8 cellular contexts compared by ENCODE assay signal in genomic region chr9:2087500-2088313, GRCh38.
DNase-seq lines count a peak whose midpoint lies in the region; ATAC-seq and TF ChIP-seq lines count a peak whose summit lies in the region.

No MANE protein-coding gene starts in this region.

- no peaks in the 10 kb centered on the region for H3K4me1 ChIP-seq in stomach

- peaks cover 83% of the 10 kb centered on the region for H3K36me3 Mint-ChIP-seq in activated CD4-positive, alpha-beta T cell treated with anti-CD3 and anti-CD28 coated beads, Interleukin-2, amount 10 ng/mL, durations not matched to agents 7 days and 5 days (ENCODE audit: low read depth)

- TF ChIP-seq CTCF in GM13977 (IDR thresholded peaks at IDR 0.05; ENCODE audit: extremely low read depth, insufficient read depth, missing control alignments) (peak; percentile 60), stomach (IDR thresholded peaks at IDR 0.05) (peak in 5 of 7 experiments; percentile 32 to 74 (median 50))

- H3K27me3 Mint-ChIP-seq in activated CD4-positive, alpha-beta T cell treated with anti-CD3 and anti-CD28 coated beads, Interleukin-2, amount 10 ng/mL, durations not matched to agents 7 days and 5 days = no peaks in the 10 kb centered on the region

- no peaks in the 10 kb centered on the region for H3K27me3 ChIP-seq in stomach

- peak; percentile 77 for ATAC-seq in HG02759 (IDR thresholded peaks at IDR 0.05; ENCODE audit: unreplicated experiment)

- POLR2A ChIA-PET in activated CD4-positive, alpha-beta T cell treated with anti-CD3 and anti-CD28 coated beads, Interleukin-2, amount 10 ng/mL, durations not matched to agents 7 days and 5 days (lab: Charles Lee) = no interaction called here

- WGBS in stomach, 5 donors = 74 to 79% (median 78%) methylated on average over 6 of the region's 6 CpGs

- H3K36me3 ChIP-seq in stomach = peaks cover 27 to 97% (median 95%) of the 10 kb centered on the region in 4 donors

- no peak overlapping the region for H3K27ac ChIP-seq in stomach

- H3K9me3 Mint-ChIP-seq in activated CD4-positive, alpha-beta T cell treated with anti-CD3 and anti-CD28 coated beads, Interleukin-2, amount 10 ng/mL, durations not matched to agents 7 days and 5 days = no peaks in the 10 kb centered on the region

- H3K4me3 ChIP-seq in stomach = no peak overlapping the region

- intact Hi-C loops in stomach (cut with DNase I; ENCODE audit: low total_unique reads) = no loop called here

- no peak for TF ChIP-seq EP300 in stomach (IDR thresholded peaks at IDR 0.05)

- TF ChIP-seq POLR2A in stomach (IDR thresholded peaks at IDR 0.05) = no peak

- no peaks in the 10 kb centered on the region for H3K9me3 ChIP-seq in stomach

- H3K27ac Mint-ChIP-seq in activated CD4-positive, alpha-beta T cell treated with anti-CD3 and anti-CD28 coated beads, Interleukin-2, amount 10 ng/mL, durations not matched to agents 7 days and 5 days = no peak overlapping the region

- DNase-seq in CD1c-positive myeloid dendritic cell (ENCODE audit: extremely low spot score) = peak; percentile 62
- DNase-seq in GM13977 (ENCODE audit: low spot score) = peak; percentile 45
- DNase-seq in NCI-H1694 treated with DMSO at 0.1 percent for 48 hours (lab: John Stamatoyannopoulos, UW) = peak; percentile 72
- peak; percentile 45 for DNase-seq in activated CD4-positive, alpha-beta T cell treated with anti-CD3 and anti-CD28 coated beads, Interleukin-2, amount 10 ng/mL, durations not matched to agents 7 days and 5 days
- peak; percentile 47 for DNase-seq in hepatic stellate cell (ENCODE audit: low spot score)
- DNase-seq in stomach = no peak
- no peak for DNase-seq in C1 segment of cervical spinal cord (lab: John Stamatoyannopoulos, UW)

- peaks cover 24% of the 10 kb centered on the region for H3K4me1 Mint-ChIP-seq in activated CD4-positive, alpha-beta T cell treated with anti-CD3 and anti-CD28 coated beads, Interleukin-2, amount 10 ng/mL, durations not matched to agents 7 days and 5 days

- in situ Hi-C loops in GM13977 (cut with MboI; ENCODE audit: low pct_unique_long_range_greater_than_20kb, low sequenced_read_pairs, unreplicated experiment) = loop anchor here (25.0 kb wide), 1 partner anchor 375 kb away; no protein-coding TSS in a partner anchor

- H3K4me3 Mint-ChIP-seq in activated CD4-positive, alpha-beta T cell treated with anti-CD3 and anti-CD28 coated beads, Interleukin-2, amount 10 ng/mL, durations not matched to agents 7 days and 5 days = no peak overlapping the region

- CTCF ChIA-PET in activated CD4-positive, alpha-beta T cell treated with anti-CD3 and anti-CD28 coated beads, Interleukin-2, amount 10 ng/mL, durations not matched to agents 7 days and 5 days (lab: Charles Lee) = interaction anchor here (0.6 to 0.7 kb wide), 2 partner anchors 185 to 344 kb away, joined by 3 to 4 read pairs; no protein-coding TSS in a partner anchor

Comparison
In these comparisons a context has a peak if more than half of its experiments do, and no peak if none do; other contexts are left out.
1. DNase-seq: peak in CD1c-positive myeloid dendritic cell (single experiment), GM13977 (single experiment), NCI-H1694 treated with DMSO at 0.1 percent for 48 hours (single experiment), activated CD4-positive, alpha-beta T cell treated with anti-CD3 and anti-CD28 coated beads, Interleukin-2, amount 10 ng/mL, durations not matched to agents 7 days and 5 days (single experiment) and hepatic stellate cell (single experiment); none in stomach (single experiment) and C1 segment of cervical spinal cord (0 of 14).